In genomic region chr5:86617756-86618577, GRCh38 we compare ENCODE assay signal across 8 cellular contexts. TPM values are rescaled to one million over a fixed set of nuclear protein-coding genes. Genes with fewer than 3 reads are reported as not detected.
DNase-seq lines count a peak whose midpoint lies in the region; ATAC-seq and TF ChIP-seq lines count a peak whose summit lies in the region.

A gene with protein sequence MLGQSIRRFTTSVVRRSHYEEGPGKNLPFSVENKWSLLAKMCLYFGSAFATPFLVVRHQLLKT (plus strand): TSS chr5:86617941. CDS start chr5:86618056, 115 bp downstream.

- H3K4me3 ChIP-seq in heart left ventricle = peak within 1 kb of the TSS; percentile 74 to 98 (median 92)

- peak within 1 kb of the TSS; percentile 99 for H3K4me3 Mint-ChIP-seq in type B pancreatic cell

- TF ChIP-seq CTCF in GM13976 (IDR thresholded peaks at IDR 0.05; ENCODE audit: borderline replicate concordance, control extremely low read depth, extremely low read depth, insufficient read depth, missing control alignments) (no peak), heart left ventricle (IDR thresholded peaks at IDR 0.05) (no peak), type B pancreatic cell (conservative IDR thresholded peaks at IDR 0.05) (no peak)

- peak; percentile 91 for DNase-seq in GM13976 (ENCODE audit: low spot score)
- peak; percentile 90 for DNase-seq in NCI-H146 treated with DMSO at 0.1 percent for 48 hours (lab: John Stamatoyannopoulos, UW; ENCODE audit: unreplicated experiment)
- DNase-seq in amniotic epithelial cell (ENCODE audit: low read depth) = peak; percentile 96
- peak; percentile 87 to 94 (median 93) for DNase-seq in heart left ventricle
- DNase-seq in pons (ENCODE audit: low spot score) = peak; percentile 99
- peak; percentile 88 for DNase-seq in type B pancreatic cell (ENCODE audit: extremely low spot score, unreplicated experiment)

- peaks cover 0 to 39% (median 36%) of the 10 kb centered on the region in 9 donors for H3K36me3 ChIP-seq in heart left ventricle

- peaks cover 10% of the 10 kb centered on the region for H3K4me1 Mint-ChIP-seq in type B pancreatic cell (ENCODE audit: unreplicated experiment)

- intact Hi-C loops in T-helper 1 cell treated with Interleukin-12 subunit alpha and Interleukin-12 subunit beta and Interleukin-4 antibody, amounts not matched to agents 30 ng/mL and 1 ng/mL, for 36 hours (cut with micrococcal nuclease) = loop anchor here (1.0 to 5.0 kb wide), 9 partner anchors 299 to 1884 kb away; partner anchors contain the start of genes CCNH and TMEM161B
- intact Hi-C loops in heart left ventricle (cut with DNase I) = loop anchor here in 1 of 10 donors (5.0 kb wide), 2 partner anchors 649 to 794 kb away; partner anchors contain the start of genes CCNH and RASA1

- no peaks in the 10 kb centered on the region for H3K27me3 Mint-ChIP-seq in type B pancreatic cell

- H3K9me3 Mint-ChIP-seq in type B pancreatic cell = peaks cover 5% of the 10 kb centered on the region

- 0 to 1% (median 0%) methylated on average over 37 to 41 of the region's 41 CpGs for WGBS in heart left ventricle, 4 donors

- H3K27me3 ChIP-seq in heart left ventricle = peaks cover 0 to 3% (median 0%) of the 10 kb centered on the region in 9 donors

- in situ Hi-C loops in GM13976 (cut with MboI; ENCODE audit: low sequenced_read_pairs, unreplicated experiment) = no loop called here

- H3K9me3 ChIP-seq in heart left ventricle = no peaks in the 10 kb centered on the region

- peak within 1 kb of the TSS; percentile 99 for H3K27ac Mint-ChIP-seq in type B pancreatic cell

- peaks cover 0 to 14% (median 11%) of the 10 kb centered on the region in 12 donors for H3K4me1 ChIP-seq in heart left ventricle

- peak within 1 kb of the TSS; percentile 92 to 98 (median 96) for H3K27ac ChIP-seq in heart left ventricle

- TF ChIP-seq POLR2A in heart left ventricle (IDR thresholded peaks at IDR 0.05) = peak; percentile 19 to 85

- ATAC-seq in HG02870 (IDR thresholded peaks at IDR 0.05; ENCODE audit: unreplicated experiment) = peak; percentile 99
- ATAC-seq in heart left ventricle = peak; percentile 98 to 99 (median 99)

- H3K36me3 Mint-ChIP-seq in type B pancreatic cell = peaks cover 46% of the 10 kb centered on the region

RNA-seq across cellular contexts. Expression of the gene that starts here (rescaled TPM):
- 378 and 417 TPM in 2 replicates for total RNA-seq in T-helper 1 cell treated with Interleukin-12 subunit alpha and Interleukin-12 subunit beta and Interleukin-4 antibody, amounts not matched to agents 30 ng/mL and 1 ng/mL, for 36 hours
- total RNA-seq in heart left ventricle (1,000 to 10,000 TPM; 1,038 to 2,399 (median 1,758) TPM), type B pancreatic cell (ENCODE audit: low replicate concordance) (617 and 741 TPM in 2 replicates)
- 1,000 to 10,000 TPM; 1,942 to 3,656 TPM for polyA plus RNA-seq in heart left ventricle

Comparison
In these comparisons a context has a peak if more than half of its experiments do, and no peak if none do; other contexts are left out.
1. Peak in every context shown above with its lines: DNase-seq, ATAC-seq, H3K4me3 ChIP-seq and H3K27ac ChIP-seq.